8 cellular contexts compared by ENCODE assay signal in genomic region chr14:70642313-70643235, GRCh38. TPM values are rescaled to one million over a fixed set of nuclear protein-coding genes. Genes with fewer than 3 reads are reported as not detected.
DNase-seq lines count a peak whose midpoint lies in the region; ATAC-seq and TF ChIP-seq lines count a peak whose summit lies in the region.

No MANE protein-coding gene starts in this region.

- TF ChIP-seq CTCF in colonic mucosa (IDR thresholded peaks at IDR 0.05) (no peak), lower lobe of right lung (IDR thresholded peaks at IDR 0.05) (no peak)

- WGBS in thymus: under 1% methylated on average over 50 of the region's 50 CpGs

- H3K4me1 Mint-ChIP-seq in T-cell: peaks cover 60 to 69% (median 66%) of the 10 kb centered on the region in 3 donors

- ATAC-seq in HG03039 (IDR thresholded peaks at IDR 0.05; ENCODE audit: unreplicated experiment) (peak; percentile 38), T-cell (replicated peaks in 1 of 4) (peak; percentile 34 to 44 (median 40)), lower lobe of right lung (peak; percentile 27 to 43)

- H3K27ac ChIP-seq in colonic mucosa (no peak overlapping the region), lower lobe of right lung (peak overlapping the region; percentile 64), thymus (ENCODE audit: low read depth) (peak overlapping the region; percentile 84)

- peaks cover 0 to 3% of the 10 kb centered on the region in 2 donors for H3K27me3 Mint-ChIP-seq in T-cell

- H3K4me3 ChIP-seq in colonic mucosa (peak overlapping the region; percentile 55), lower lobe of right lung (peak overlapping the region; percentile 85), thymus (ENCODE audit: low read length) (peak overlapping the region; percentile 68)

- H3K9me3 ChIP-seq in colonic mucosa: no peaks in the 10 kb centered on the region
- H3K9me3 ChIP-seq in lower lobe of right lung: no peaks in the 10 kb centered on the region
- H3K9me3 ChIP-seq in thymus (ENCODE audit: control insufficient read depth): peaks cover 1% of the 10 kb centered on the region

- H3K36me3 ChIP-seq in colonic mucosa (no peaks in the 10 kb centered on the region), lower lobe of right lung (no peaks in the 10 kb centered on the region), thymus (ENCODE audit: control insufficient read depth, insufficient read depth) (no peaks in the 10 kb centered on the region)

- CTCF ChIA-PET in T-cell (lab: Charles Lee) (interaction anchor here in 1 of 2 donors (0.9 to 1.2 kb wide), 3 partner anchors 12 to 73 kb away, joined by 3 read pairs; no protein-coding TSS in a partner anchor), HEK293T (lab: Yijun Ruan, JAX) (no interaction called here)

- DNase-seq in DMS53 (lab: John Stamatoyannopoulos, UW) (peak; percentile 54), DMS53 treated with DMSO at 0.1 percent for 48 hours (lab: John Stamatoyannopoulos, UW; ENCODE audit: unreplicated experiment) (no peak), T-cell (peak in 15 of 34 experiments; percentile 5 to 43 (median 25)), colonic mucosa (no peak), lower lobe of right lung (no peak), HEK293T (ENCODE audit: extremely low spot score) (no peak)

- POLR2A ChIA-PET in T-cell (lab: Charles Lee): interaction anchor here (0.5 to 0.9 kb wide), 3 partner anchors 13 to 1264 kb away, joined by 3 to 4 read pairs (median 4); no protein-coding TSS in a partner anchor
- POLR2A ChIA-PET in HEK293T (lab: Yijun Ruan, JAX): interaction anchor here (0.8 to 1.0 kb wide), 2 partner anchors 22 to 167 kb away, joined by 3 to 6 read pairs; partner anchors contain the start of gene MAP3K9

- H3K9ac ChIP-seq in colonic mucosa (ENCODE audit: low read depth in 2 of 2, low read length in 2 of 2): peak overlapping the region; percentile 40 to 65

- peaks cover 4% of the 10 kb centered on the region for H3K4me1 ChIP-seq in colonic mucosa
- peaks cover 23% of the 10 kb centered on the region for H3K4me1 ChIP-seq in lower lobe of right lung
- H3K4me1 ChIP-seq in thymus (ENCODE audit: control insufficient read depth, insufficient read depth, low read length): peaks cover 31% of the 10 kb centered on the region

- H3K27me3 ChIP-seq in colonic mucosa (peaks cover 8% of the 10 kb centered on the region), lower lobe of right lung (ENCODE audit: low read depth) (peaks cover 11% of the 10 kb centered on the region), thymus (ENCODE audit: control insufficient read depth, insufficient read depth) (no peaks in the 10 kb centered on the region)

- H3K9me3 Mint-ChIP-seq in T-cell: no peaks in the 10 kb centered on the region

- peak overlapping the region; percentile 95 to 96 for H3K27ac Mint-ChIP-seq in T-cell

- intact Hi-C loops in colonic mucosa (cut with DNase I): no loop called here
- intact Hi-C loops in lower lobe of right lung (cut with DNase I): no loop called here

- H3K36me3 Mint-ChIP-seq in T-cell: peaks cover 3% of the 10 kb centered on the region

- peak overlapping the region; percentile 91 to 96 (median 95) for H3K4me3 Mint-ChIP-seq in T-cell

TF ChIP-seq in HEK293T, 16 proteins besides CTCF, POLR2A, EP300 and RAD21:
- no peak for TF ChIP-seq SUZ12 (IDR thresholded peaks at IDR 0.05)
- TF ChIP-seq ARNT (IDR thresholded peaks at IDR 0.05): no peak
- TF ChIP-seq FOXM1 (IDR thresholded peaks at IDR 0.05; ENCODE audit: borderline replicate concordance): no peak
- TF ChIP-seq FOXK2 (IDR thresholded peaks at IDR 0.05): no peak
- no peak for TF ChIP-seq CTBP1 (IDR thresholded peaks at IDR 0.05; ENCODE audit: borderline replicate concordance)
- no peak for TF ChIP-seq TARDBP (IDR thresholded peaks at IDR 0.05)
- no peak for TF ChIP-seq ZNF384 (IDR thresholded peaks at IDR 0.05)
- no peak for TF ChIP-seq PKNOX1 (IDR thresholded peaks at IDR 0.05)
- TF ChIP-seq NFRKB (IDR thresholded peaks at IDR 0.05): no peak
- TF ChIP-seq BHLHE40 (IDR thresholded peaks at IDR 0.05; ENCODE audit: borderline replicate concordance): no peak
- TF ChIP-seq L3MBTL2 (conservative IDR thresholded peaks at IDR 0.05): no peak
- no peak for TF ChIP-seq ELF4 (IDR thresholded peaks at IDR 0.05)
- no peak for TF ChIP-seq LEF1 (IDR thresholded peaks at IDR 0.05; ENCODE audit: borderline replicate concordance)
- TF ChIP-seq HDGF (IDR thresholded peaks at IDR 0.05; ENCODE audit: borderline replicate concordance): no peak
- TF ChIP-seq FOXA1 (IDR thresholded peaks at IDR 0.05): no peak

RNA-seq across cellular contexts. Expression of gene TTC9, which starts 0.9 kb away (rescaled TPM):
- total RNA-seq in T-cell (10 to 100 TPM; 14.4 to 23.4 (median 17.8) TPM), colonic mucosa (under 1 TPM; 0.66 to 0.82 TPM), lower lobe of right lung (5.5 TPM)
- polyA plus RNA-seq in thymus: 6.1 TPM

RNA-seq across cellular contexts. Expression of gene MED6, which starts 42.1 kb away (rescaled TPM):
- total RNA-seq in T-cell (10 to 100 TPM; 45.1 to 96.4 (median 53.3) TPM), colonic mucosa (10 to 100 TPM; 25.7 to 28.0 TPM), lower lobe of right lung (28.8 TPM)
- 26.1 TPM for polyA plus RNA-seq in thymus
